In genomic region chr19:56121180-56122167, GRCh38 we compare ENCODE assay signal across 1 cellular context.
A peak's percentile ranks its signal among the peaks of the same experiment; 100 is the strongest.
TF ChIP-seq lines count a peak whose summit lies in the region.

TSS of gene ZNF787 (minus strand) at chr19:56121295. CDS start at chr19:56103217, 18,078 bp downstream.

TF ChIP-seq in HepG2, 621 proteins besides CTCF, POLR2A, EP300 and RAD21 (continued from another document and continues in another):
- peak; percentile 67 for TF ChIP-seq TBX3 (IDR thresholded peaks at IDR 0.05; ENCODE audit: borderline replicate concordance)
- no peak for TF ChIP-seq ZNF878 (CRISPR knock-in tag; IDR thresholded peaks at IDR 0.05)
- TF ChIP-seq ZNF891 (CRISPR knock-in tag; IDR thresholded peaks at IDR 0.05), result peak; percentile 72
- peak; percentile 99 for TF ChIP-seq ZBTB2 (CRISPR knock-in tag; IDR thresholded peaks at IDR 0.05; ENCODE audit: low read depth)
- no peak for TF ChIP-seq SYNCRIP (IDR thresholded peaks at IDR 0.05; ENCODE audit: insufficient read depth, low read depth, low read length)
- no peak for TF ChIP-seq AHR (CRISPR knock-in tag; IDR thresholded peaks at IDR 0.05)
- TF ChIP-seq DNMT1 (CRISPR knock-in tag; IDR thresholded peaks at IDR 0.05), result no peak
- TF ChIP-seq ZNF850 (CRISPR knock-in tag; conservative IDR thresholded peaks at IDR 0.05), result no peak
- TF ChIP-seq AKNA (CRISPR knock-in tag; IDR thresholded peaks at IDR 0.05; ENCODE audit: borderline replicate concordance), result no peak
- no peak; the same call in 1 of the 2 replicates for TF ChIP-seq JDP2 (CRISPR knock-in tag; IDR thresholded peaks at IDR 0.05; ENCODE audit: borderline replicate concordance)
- TF ChIP-seq ATF7 (IDR thresholded peaks at IDR 0.05), result no peak
- TF ChIP-seq ATF7 (CRISPR knock-in tag; IDR thresholded peaks at IDR 0.05), result peak; percentile 56; the same call in 1 of the 2 replicates
- no peak for TF ChIP-seq PHF5A (CRISPR knock-in tag; IDR thresholded peaks at IDR 0.05; ENCODE audit: low read depth, unreplicated experiment)
- no peak for TF ChIP-seq EZH2 (conservative IDR thresholded peaks at IDR 0.05; ENCODE audit: low read depth, low read length)
- TF ChIP-seq ZNF784 (CRISPR knock-in tag; IDR thresholded peaks at IDR 0.05; ENCODE audit: borderline replicate concordance), result no peak
- TF ChIP-seq LBX2 (CRISPR knock-in tag; IDR thresholded peaks at IDR 0.05; ENCODE audit: borderline replicate concordance), result no peak
- TF ChIP-seq NFIB (CRISPR knock-in tag; IDR thresholded peaks at IDR 0.05; ENCODE audit: borderline replicate concordance), result no peak
- peak; percentile 62; the same call in 1 of the 2 replicates for TF ChIP-seq PAX8 (CRISPR knock-in tag; IDR thresholded peaks at IDR 0.05; ENCODE audit: borderline replicate concordance)
- TF ChIP-seq NCOA2 (CRISPR knock-in tag; IDR thresholded peaks at IDR 0.05), result peak; percentile 26; the same call in 1 of the 2 replicates
- no peak for TF ChIP-seq ZNF326 (CRISPR knock-in tag; IDR thresholded peaks at IDR 0.05; ENCODE audit: borderline replicate concordance)
- TF ChIP-seq SMAD9 (CRISPR knock-in tag; IDR thresholded peaks at IDR 0.05), result no peak
- TF ChIP-seq SIN3A (IDR thresholded peaks at IDR 0.05; ENCODE audit: borderline replicate concordance, low read depth, low read length), result 0 out of 2 replicates have a peak, but pooled peaks have one; percentile 60
- TF ChIP-seq GMEB2 (CRISPR knock-in tag; IDR thresholded peaks at IDR 0.05; ENCODE audit: low read depth), result peak; percentile 37; the same call in 1 of the 2 replicates
- no peak; the same call in 1 of the 2 replicates for TF ChIP-seq SRF (IDR thresholded peaks at IDR 0.05; ENCODE audit: low read depth, low read length)
- TF ChIP-seq FOXK1 (CRISPR knock-in tag; IDR thresholded peaks at IDR 0.05; ENCODE audit: borderline replicate concordance, low read depth), result peak; percentile 60; the same call in 1 of the 2 replicates
- peak; percentile 69 for TF ChIP-seq THAP7 (CRISPR knock-in tag; IDR thresholded peaks at IDR 0.05)
- no peak for TF ChIP-seq MIER3 (CRISPR knock-in tag; IDR thresholded peaks at IDR 0.05; ENCODE audit: borderline replicate concordance)
- no peak for TF ChIP-seq NCOA5 (CRISPR knock-in tag; IDR thresholded peaks at IDR 0.05)
- TF ChIP-seq CSRNP2 (CRISPR knock-in tag; conservative IDR thresholded peaks at IDR 0.05; ENCODE audit: low read depth), result no peak
- 0 out of 2 replicates have a peak, but pooled peaks have one; percentile 7 for TF ChIP-seq THRA (CRISPR knock-in tag; IDR thresholded peaks at IDR 0.05; ENCODE audit: borderline replicate concordance)
- TF ChIP-seq GATA4 (IDR thresholded peaks at IDR 0.05; ENCODE audit: borderline replicate concordance, low read depth), result no peak
- TF ChIP-seq ZNF280B (CRISPR knock-in tag; IDR thresholded peaks at IDR 0.05; ENCODE audit: borderline replicate concordance), result no peak
- no peak for TF ChIP-seq POLR2AphosphoS2 (IDR thresholded peaks at IDR 0.05; ENCODE audit: low read depth, low read length)
- TF ChIP-seq CBX1 (IDR thresholded peaks at IDR 0.05; ENCODE audit: low read depth), result no peak
- peak; percentile 85; the same call in 1 of the 2 replicates for TF ChIP-seq YEATS2 (CRISPR knock-in tag; IDR thresholded peaks at IDR 0.05; ENCODE audit: borderline replicate concordance)
- peak; percentile 98 for TF ChIP-seq ZNF652 (CRISPR knock-in tag; IDR thresholded peaks at IDR 0.05; ENCODE audit: borderline replicate concordance, low read depth)
- TF ChIP-seq ZNF354B (CRISPR knock-in tag; IDR thresholded peaks at IDR 0.05), result no peak
- TF ChIP-seq RBFOX2 (IDR thresholded peaks at IDR 0.05; ENCODE audit: low read depth, low read length), result peak; percentile 82
- peak in 1 of 2 experiments; percentile 68; a peak in 1 of 4 replicates for TF ChIP-seq KLF16 (CRISPR knock-in tag; IDR thresholded peaks at IDR 0.05)
- no peak for TF ChIP-seq SETDB1 (CRISPR knock-in tag; IDR thresholded peaks at IDR 0.05; ENCODE audit: borderline replicate concordance)
- peak; percentile 91 for TF ChIP-seq ELF4 (CRISPR knock-in tag; IDR thresholded peaks at IDR 0.05; ENCODE audit: borderline replicate concordance)
- TF ChIP-seq TCF7L2 (IDR thresholded peaks at IDR 0.05; ENCODE audit: low read depth, low read length), result no peak
- TF ChIP-seq RNF2 (conservative IDR thresholded peaks at IDR 0.05; ENCODE audit: low read depth), result no peak
- TF ChIP-seq ZNF431 (CRISPR knock-in tag; IDR thresholded peaks at IDR 0.05; ENCODE audit: borderline replicate concordance, low read depth), result 0 out of 2 replicates have a peak, but pooled peaks have one; percentile 13
- TF ChIP-seq THAP11 (CRISPR knock-in tag; IDR thresholded peaks at IDR 0.05), result peak; percentile 94
- TF ChIP-seq SNAPC5 (CRISPR knock-in tag; IDR thresholded peaks at IDR 0.05; ENCODE audit: borderline replicate concordance), result no peak
- no peak for TF ChIP-seq ZC3H4 (CRISPR knock-in tag; IDR thresholded peaks at IDR 0.05; ENCODE audit: borderline replicate concordance)
- no peak for TF ChIP-seq ZSCAN22 (CRISPR knock-in tag; IDR thresholded peaks at IDR 0.05)
- no peak for TF ChIP-seq HMGA1 (CRISPR knock-in tag; conservative IDR thresholded peaks at IDR 0.05)
- TF ChIP-seq MLLT10 (CRISPR knock-in tag; IDR thresholded peaks at IDR 0.05), result no peak
- no peak for TF ChIP-seq ZMYM2 (CRISPR knock-in tag; IDR thresholded peaks at IDR 0.05)
- no peak for TF ChIP-seq ZKSCAN5 (CRISPR knock-in tag; IDR thresholded peaks at IDR 0.05)
- TF ChIP-seq ZIK1 (CRISPR knock-in tag; IDR thresholded peaks at IDR 0.05; ENCODE audit: borderline replicate concordance, low read depth), result no peak
- no peak for TF ChIP-seq HOXA7 (CRISPR knock-in tag; IDR thresholded peaks at IDR 0.05)
- TF ChIP-seq MXD1 (CRISPR knock-in tag; IDR thresholded peaks at IDR 0.05), result no peak
- TF ChIP-seq STAT5B (CRISPR knock-in tag; IDR thresholded peaks at IDR 0.05), result no peak
